In genomic region chr7:23474829-23475578, GRCh38 we compare ENCODE assay signal across 1 cellular context.
TF ChIP-seq lines count a peak whose summit lies in the region.

No MANE protein-coding gene starts in this region.

TF ChIP-seq in H1, 55 proteins besides CTCF, POLR2A, EP300 and RAD21 (continued from another document):
- TF ChIP-seq CHD7 (IDR thresholded peaks at IDR 0.05; ENCODE audit: insufficient replicate concordance, low read length) = no peak
- TF ChIP-seq SIRT6 (IDR thresholded peaks at IDR 0.05; ENCODE audit: low read length) = no peak
- TF ChIP-seq CEBPB (IDR thresholded peaks at IDR 0.05; ENCODE audit: low read depth, low read length) = no peak
- TF ChIP-seq TAF7 (optimal IDR thresholded peaks at IDR 0.05; ENCODE audit: borderline replicate concordance, low read depth, low read length) = peak; percentile 93
- no peak for TF ChIP-seq HDAC6 (IDR thresholded peaks at IDR 0.05; ENCODE audit: low read depth, low read length)
- TF ChIP-seq HDAC2 (IDR thresholded peaks at IDR 0.05; ENCODE audit: borderline replicate concordance in 1 of 2, low read depth in 2 of 2, low read length in 2 of 2) = no peak
- no peak for TF ChIP-seq TAF1 (IDR thresholded peaks at IDR 0.05; ENCODE audit: low read depth, low read length)
- TF ChIP-seq YY1 (IDR thresholded peaks at IDR 0.05; ENCODE audit: low read depth, low read length) = no peak
- TF ChIP-seq SP1 (IDR thresholded peaks at IDR 0.05; ENCODE audit: low read depth, low read length) = no peak
- no peak for TF ChIP-seq USF2 (IDR thresholded peaks at IDR 0.05; ENCODE audit: low read length)
- TF ChIP-seq MAFK (IDR thresholded peaks at IDR 0.05; ENCODE audit: low read depth, low read length) = no peak
- TF ChIP-seq ASH2L (IDR thresholded peaks at IDR 0.05; ENCODE audit: low read length) = peak; percentile 13
- TF ChIP-seq NRF1 (IDR thresholded peaks at IDR 0.05; ENCODE audit: low read depth, low read length) = no peak
- no peak for TF ChIP-seq SUZ12 (IDR thresholded peaks at IDR 0.05; ENCODE audit: low read length)
- TF ChIP-seq JUND (IDR thresholded peaks at IDR 0.05; ENCODE audit: low read length) = no peak
- TF ChIP-seq SIX5 (IDR thresholded peaks at IDR 0.05; ENCODE audit: low read depth, low read length) = no peak
- no peak for TF ChIP-seq RBBP5 (IDR thresholded peaks at IDR 0.05; ENCODE audit: borderline replicate concordance, low read depth, low read length)
- peak; percentile 71 for TF ChIP-seq CHD1 (IDR thresholded peaks at IDR 0.05; ENCODE audit: low read depth, low read length)
- TF ChIP-seq SP4 (IDR thresholded peaks at IDR 0.05; ENCODE audit: low read length) = no peak
